In the genomic region with DNA sequence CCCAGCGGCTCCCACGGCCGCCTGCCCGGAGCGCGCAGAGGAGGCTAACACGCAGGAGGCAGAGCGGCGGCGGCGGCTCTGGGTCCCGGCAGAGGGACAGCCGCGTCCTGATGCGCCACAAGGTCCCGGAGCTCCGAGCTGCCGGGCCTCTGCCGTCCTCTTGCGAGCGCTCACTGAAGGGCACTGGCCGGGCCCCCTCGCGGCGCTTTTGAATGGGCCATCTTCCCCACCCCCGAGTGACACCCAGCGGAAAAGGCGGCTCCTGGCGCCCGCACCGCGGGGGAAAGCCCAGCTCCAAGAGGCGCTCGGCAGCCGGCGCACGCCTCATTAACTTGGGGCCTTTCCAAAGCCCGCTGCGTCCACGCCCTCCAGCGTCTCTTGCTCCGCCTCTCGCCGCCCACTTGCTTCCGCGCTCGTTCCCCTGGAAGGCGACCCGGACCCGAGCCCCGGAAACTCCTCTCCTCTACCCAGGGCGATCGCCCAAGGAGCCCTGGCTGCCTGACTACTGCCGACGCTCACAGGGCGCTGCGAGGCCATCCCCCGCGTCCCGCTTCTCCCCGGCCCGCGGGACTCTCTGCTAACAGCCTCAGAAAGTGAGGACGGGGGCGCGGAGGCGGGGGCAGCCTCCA, we compare ENCODE assay signal across 1 cellular context.
TF ChIP-seq lines count a peak whose summit lies in the region.

Gene PHLDA1, minus strand, starts transcription at position 363 of the 629 bp plus-strand sequence.

TF ChIP-seq in GM12878, 131 proteins besides CTCF, POLR2A, EP300 and RAD21 (continued from another document):
- peak; percentile 77; the same call in 1 of the 2 replicates for TF ChIP-seq NBN (IDR thresholded peaks at IDR 0.05)
- TF ChIP-seq CEBPZ (IDR thresholded peaks at IDR 0.05; ENCODE audit: low read depth, low read length): no peak
- TF ChIP-seq, protein P1, sequence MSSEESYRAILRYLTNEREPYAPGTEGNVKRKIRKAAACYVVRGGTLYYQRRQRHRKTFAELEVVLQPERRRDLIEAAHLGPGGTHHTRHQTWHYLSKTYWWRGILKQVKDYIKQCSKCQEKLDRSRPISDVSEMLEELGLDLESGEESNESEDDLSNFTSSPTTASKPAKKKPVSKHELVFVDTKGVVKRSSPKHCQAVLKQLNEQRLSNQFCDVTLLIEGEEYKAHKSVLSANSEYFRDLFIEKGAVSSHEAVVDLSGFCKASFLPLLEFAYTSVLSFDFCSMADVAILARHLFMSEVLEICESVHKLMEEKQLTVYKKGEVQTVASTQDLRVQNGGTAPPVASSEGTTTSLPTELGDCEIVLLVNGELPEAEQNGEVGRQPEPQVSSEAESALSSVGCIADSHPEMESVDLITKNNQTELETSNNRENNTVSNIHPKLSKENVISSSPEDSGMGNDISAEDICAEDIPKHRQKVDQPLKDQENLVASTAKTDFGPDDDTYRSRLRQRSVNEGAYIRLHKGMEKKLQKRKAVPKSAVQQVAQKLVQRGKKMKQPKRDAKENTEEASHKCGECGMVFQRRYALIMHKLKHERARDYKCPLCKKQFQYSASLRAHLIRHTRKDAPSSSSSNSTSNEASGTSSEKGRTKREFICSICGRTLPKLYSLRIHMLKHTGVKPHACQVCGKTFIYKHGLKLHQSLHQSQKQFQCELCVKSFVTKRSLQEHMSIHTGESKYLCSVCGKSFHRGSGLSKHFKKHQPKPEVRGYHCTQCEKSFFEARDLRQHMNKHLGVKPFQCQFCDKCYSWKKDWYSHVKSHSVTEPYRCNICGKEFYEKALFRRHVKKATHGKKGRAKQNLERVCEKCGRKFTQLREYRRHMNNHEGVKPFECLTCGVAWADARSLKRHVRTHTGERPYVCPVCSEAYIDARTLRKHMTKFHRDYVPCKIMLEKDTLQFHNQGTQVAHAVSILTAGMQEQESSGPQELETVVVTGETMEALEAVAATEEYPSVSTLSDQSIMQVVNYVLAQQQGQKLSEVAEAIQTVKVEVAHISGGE (CRISPR knock-in tag; IDR thresholded peaks at IDR 0.05): no peak
- TF ChIP-seq SREBF1 (IDR thresholded peaks at IDR 0.05; ENCODE audit: low read length): no peak
- TF ChIP-seq E2F4 (IDR thresholded peaks at IDR 0.05; ENCODE audit: low read depth, low read length): peak; percentile 58
- peak; percentile 33 for TF ChIP-seq HDAC6 (IDR thresholded peaks at IDR 0.05; ENCODE audit: unreplicated experiment)
- peak; percentile 24; the same call in 1 of the 2 replicates for TF ChIP-seq RFX5 (IDR thresholded peaks at IDR 0.05; ENCODE audit: low read depth, low read length)
- TF ChIP-seq NR2C2 (IDR thresholded peaks at IDR 0.05; ENCODE audit: borderline replicate concordance, control insufficient read depth, insufficient read length, low read depth): no peak
- TF ChIP-seq, protein P2, sequence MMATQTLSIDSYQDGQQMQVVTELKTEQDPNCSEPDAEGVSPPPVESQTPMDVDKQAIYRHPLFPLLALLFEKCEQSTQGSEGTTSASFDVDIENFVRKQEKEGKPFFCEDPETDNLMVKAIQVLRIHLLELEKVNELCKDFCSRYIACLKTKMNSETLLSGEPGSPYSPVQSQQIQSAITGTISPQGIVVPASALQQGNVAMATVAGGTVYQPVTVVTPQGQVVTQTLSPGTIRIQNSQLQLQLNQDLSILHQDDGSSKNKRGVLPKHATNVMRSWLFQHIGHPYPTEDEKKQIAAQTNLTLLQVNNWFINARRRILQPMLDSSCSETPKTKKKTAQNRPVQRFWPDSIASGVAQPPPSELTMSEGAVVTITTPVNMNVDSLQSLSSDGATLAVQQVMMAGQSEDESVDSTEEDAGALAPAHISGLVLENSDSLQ (IDR thresholded peaks at IDR 0.05): peak; percentile 81
